8 cellular contexts compared by ENCODE assay signal in the genomic region with DNA sequence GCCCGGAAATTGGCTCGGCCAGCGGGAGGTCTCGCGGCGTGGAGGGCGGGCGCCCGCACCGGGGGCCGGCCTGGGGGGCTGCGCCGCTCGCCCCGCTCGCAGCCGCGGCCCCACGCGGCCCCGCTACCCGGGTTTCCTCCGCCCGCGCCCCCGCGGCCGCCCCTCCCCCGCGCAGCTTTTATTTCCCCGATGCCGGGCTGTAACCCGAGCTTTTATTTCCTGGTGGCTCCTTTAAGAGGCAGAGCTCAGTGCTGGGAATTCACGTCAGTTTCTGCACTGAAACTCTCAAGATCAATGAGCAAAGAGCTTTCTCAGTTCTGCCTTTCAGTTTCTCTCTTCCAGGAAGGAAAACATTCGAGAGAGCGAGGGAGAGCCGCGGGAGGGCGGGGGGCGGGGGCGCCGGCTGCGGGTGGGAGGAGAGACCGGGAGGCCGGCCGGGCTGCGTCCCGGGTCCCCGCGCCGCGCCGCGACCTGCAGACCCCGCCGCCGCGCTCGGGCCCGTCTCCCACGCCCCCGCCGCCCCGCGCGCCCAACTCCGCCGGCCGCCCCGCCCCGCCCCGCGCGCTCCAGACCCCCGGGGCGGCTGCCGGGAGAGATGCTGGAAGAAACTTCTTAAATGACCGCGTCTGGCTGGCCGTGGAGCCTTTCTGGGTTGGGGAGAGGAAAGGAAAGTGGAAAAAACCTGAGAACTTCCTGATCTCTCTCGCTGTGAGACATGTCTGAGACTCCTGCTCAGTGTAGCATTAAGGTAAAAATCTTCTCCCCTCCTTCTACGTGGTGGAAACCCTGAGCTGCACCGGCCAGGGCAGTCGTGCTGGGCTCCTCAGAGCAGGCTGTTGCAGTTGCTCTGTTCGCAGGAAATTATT. TPM values are rescaled to one million over a fixed set of nuclear protein-coding genes. Genes with fewer than 3 reads are reported as not detected.
DNase-seq lines count a peak whose midpoint lies in the region; TF ChIP-seq lines count a peak whose summit lies in the region.

A gene (plus strand): TSS at position 262 of the 866 bp plus-strand sequence. CDS start 454 bp downstream, at position 716.

- peak within 1 kb of the TSS; percentile 98 for H3K9ac ChIP-seq in ES-I3 (ENCODE audit: low read depth, low read length)

- TF ChIP-seq EP300 in suprapubic skin (IDR thresholded peaks at IDR 0.05), result no peak

- H3K9me3 ChIP-seq in ES-I3 (ENCODE audit: control insufficient read depth, insufficient read depth, low read length) (no peaks in the 10 kb centered on the region), neutrophil (no peaks in the 10 kb centered on the region), suprapubic skin (no peaks in the 10 kb centered on the region)

- CTCF ChIA-PET in activated naive CD4-positive, alpha-beta T cell treated with anti-CD3 and anti-CD28 coated beads, Interleukin-2, amount 10 ng/mL, durations not matched to agents 7 days and 5 days (lab: Charles Lee), result interaction anchor here (1.1 to 1.3 kb wide), 2 partner anchors 130 to 358 kb away, joined by 3 read pairs; no protein-coding TSS in a partner anchor

- under 1% methylated on average over 45 of the region's 85 CpGs for WGBS in suprapubic skin

- no peaks in the 10 kb centered on the region for H3K36me3 ChIP-seq in ES-I3 (ENCODE audit: insufficient read depth, low read length)
- H3K36me3 ChIP-seq in neutrophil, result no peaks in the 10 kb centered on the region
- no peaks in the 10 kb centered on the region for H3K36me3 ChIP-seq in suprapubic skin

- H3K9me3 Mint-ChIP-seq in activated naive CD4-positive, alpha-beta T cell treated with anti-CD3 and anti-CD28 coated beads, Interleukin-2, amount 10 ng/mL, durations not matched to agents 7 days and 5 days, result no peaks in the 10 kb centered on the region

- peaks cover 8% of the 10 kb centered on the region for H3K36me3 Mint-ChIP-seq in activated naive CD4-positive, alpha-beta T cell treated with anti-CD3 and anti-CD28 coated beads, Interleukin-2, amount 10 ng/mL, durations not matched to agents 7 days and 5 days

- H3K27ac ChIP-seq in neutrophil (peak within 1 kb of the TSS; percentile 92), suprapubic skin (peak within 1 kb of the TSS; percentile 99)

- peaks cover 6% of the 10 kb centered on the region for H3K27me3 Mint-ChIP-seq in activated naive CD4-positive, alpha-beta T cell treated with anti-CD3 and anti-CD28 coated beads, Interleukin-2, amount 10 ng/mL, durations not matched to agents 7 days and 5 days

- H3K4me1 Mint-ChIP-seq in activated naive CD4-positive, alpha-beta T cell treated with anti-CD3 and anti-CD28 coated beads, Interleukin-2, amount 10 ng/mL, durations not matched to agents 7 days and 5 days, result peaks cover 38% of the 10 kb centered on the region

- H3K4me3 ChIP-seq in neutrophil (ENCODE audit: low read depth in 1 of 2, low read length in 1 of 2), result peak within 1 kb of the TSS; percentile 84 to 93
- peak within 1 kb of the TSS; percentile 88 for H3K4me3 ChIP-seq in suprapubic skin

- peak within 1 kb of the TSS; percentile 95 for H3K4me3 Mint-ChIP-seq in activated naive CD4-positive, alpha-beta T cell treated with anti-CD3 and anti-CD28 coated beads, Interleukin-2, amount 10 ng/mL, durations not matched to agents 7 days and 5 days

- TF ChIP-seq POLR2A in suprapubic skin (IDR thresholded peaks at IDR 0.05), result no peak

- no peak for TF ChIP-seq CTCF in neutrophil (IDR thresholded peaks at IDR 0.05)
- TF ChIP-seq CTCF in suprapubic skin (IDR thresholded peaks at IDR 0.05), result no peak

- DNase-seq in H4 (ENCODE audit: low spot score) (peak; percentile 92), LoVo (ENCODE audit: low spot score) (peak; percentile 83), SK-N-DZ (ENCODE audit: low spot score) (peak; percentile 83), germinal center (ENCODE audit: low spot score) (peak; percentile 63), suprapubic skin (ENCODE audit: low spot score in 2 of 2) (peak in 1 of 2 donors; percentile 73)
- peak; percentile 82 for DNase-seq in activated naive CD4-positive, alpha-beta T cell treated with anti-CD3 and anti-CD28 coated beads, Interleukin-2, amount 10 ng/mL, durations not matched to agents 7 days and 5 days

- H3K4me1 ChIP-seq in ES-I3 (ENCODE audit: insufficient read depth, low read length) (peaks cover 19% of the 10 kb centered on the region), neutrophil (ENCODE audit: control insufficient read depth in 1 of 2, insufficient read depth in 1 of 2, low read depth in 1 of 2, low read length in 1 of 2) (peaks cover 50 to 51% of the 10 kb centered on the region in 2 experiments), suprapubic skin (peaks cover 39% of the 10 kb centered on the region)

- H3K27ac Mint-ChIP-seq in activated naive CD4-positive, alpha-beta T cell treated with anti-CD3 and anti-CD28 coated beads, Interleukin-2, amount 10 ng/mL, durations not matched to agents 7 days and 5 days, result peak within 1 kb of the TSS; percentile 99

- no peaks in the 10 kb centered on the region for H3K27me3 ChIP-seq in neutrophil
- H3K27me3 ChIP-seq in suprapubic skin, result no peaks in the 10 kb centered on the region

RNA-seq across cellular contexts. Expression of the gene that starts here (rescaled TPM):
- 4.6 and 6.1 TPM in 2 replicates for total RNA-seq in H4 (2014; rRNA removed; shearing (Covaris generic))
- polyA plus RNA-seq in SK-N-DZ (2014; cell fraction: cytosol; rRNA removed), result 2.1 and 2.5 TPM in 2 replicates
- 1.8 and 4.9 TPM in 2 replicates for polyA plus RNA-seq in SK-N-DZ (2014; cell fraction: nucleus; rRNA removed)
- total RNA-seq in suprapubic skin, result 10 to 100 TPM; 16.9 to 41.4 (median 25.1) TPM
